1 cellular context compared by ENCODE assay signal in genomic region chr3:142888484-142889262, GRCh38.
TF ChIP-seq lines count a peak whose summit lies in the region.

PCOLCE2 (minus strand) TSS chr3:142889083; CDS start chr3:142888896, 187 bp downstream.

TF ChIP-seq in A549, 52 proteins besides CTCF, POLR2A, EP300 and RAD21 (continued from another document):
- TF ChIP-seq POLR2AphosphoS2 (conservative IDR thresholded peaks at IDR 0.05; ENCODE audit: low read length) (no peak), KDM5A (IDR thresholded peaks at IDR 0.05) (no peak), MYC (IDR thresholded peaks at IDR 0.05; ENCODE audit: borderline replicate concordance, low read length) (peak; percentile 65; the same call in 1 of the 2 replicates), SREBF2 (IDR thresholded peaks at IDR 0.05) (no peak), ZNF302 (CRISPR knock-in tag; IDR thresholded peaks at IDR 0.05) (no peak), PHF8 (IDR thresholded peaks at IDR 0.05; ENCODE audit: borderline replicate concordance, low read depth) (no peak)
- TF ChIP-seq, protein P1, sequence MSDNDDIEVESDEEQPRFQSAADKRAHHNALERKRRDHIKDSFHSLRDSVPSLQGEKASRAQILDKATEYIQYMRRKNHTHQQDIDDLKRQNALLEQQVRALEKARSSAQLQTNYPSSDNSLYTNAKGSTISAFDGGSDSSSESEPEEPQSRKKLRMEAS (IDR thresholded peaks at IDR 0.05) = peak; percentile 97
